Comparison of ENCODE assay signal across 15 cellular contexts in genomic region chr12:116867523-116867922, GRCh38. TPM values are rescaled to one million over a fixed set of nuclear protein-coding genes. Genes with fewer than 3 reads are reported as not detected.
DNase-seq lines count a peak whose midpoint lies in the region; ATAC-seq and TF ChIP-seq lines count a peak whose summit lies in the region.
"Had no signal": no experiment of that assay in that cellular context is flagged by ENCODE, and none has a peak within 500 bp of the region (broad histone marks: within the 10 kb centered on the region; RNA-seq: fewer than 3 reads in every experiment).

No MANE protein-coding gene starts in this region.

- no peaks in the 10 kb centered on the region for H3K9me3 ChIP-seq in HEK293 (ENCODE audit: control insufficient read depth, insufficient read depth, low read depth, low read length)
- H3K9me3 ChIP-seq: BLaER1, HAP-1 had no signal

- H3K27me3 Mint-ChIP-seq in GM23338 (ENCODE audit: insufficient read depth, low read depth, poor library complexity), result peaks cover 4% of the 10 kb centered on the region
- H3K27me3 Mint-ChIP-seq in endothelial cell (ENCODE audit: unreplicated experiment), result peaks cover 4% of the 10 kb centered on the region
- H3K27me3 Mint-ChIP-seq: B cell had no signal

- no peak overlapping the region for H3K4me2 ChIP-seq in GM23338
- H3K4me2 ChIP-seq: BLaER1 had no signal

- H3K4me1 ChIP-seq in GM23338 (ENCODE audit: insufficient read depth), result no peaks in the 10 kb centered on the region
- no peaks in the 10 kb centered on the region for H3K4me1 ChIP-seq in HEK293 (ENCODE audit: control insufficient read depth, insufficient read depth, low read length)
- H3K4me1 ChIP-seq: HAP-1 had no signal

- H3K27ac ChIP-seq in GM23338 (ENCODE audit: low read depth) (no peak overlapping the region), HEK293 (ENCODE audit: extremely low read depth, low read depth, low read length) (no peak overlapping the region), substantia nigra (ENCODE audit: low read depth, low read length, poor library complexity, severe bottlenecking) (no peak overlapping the region)
- H3K27ac ChIP-seq: BLaER1 had no signal

- DNase-seq in CD1c-positive myeloid dendritic cell (ENCODE audit: extremely low spot score) (peak; percentile 43), GM23338 (ENCODE audit: low spot score) (peak; percentile 35), endothelial cell (ENCODE audit: low spot score) (no peak), substantia nigra (lab: John Stamatoyannopoulos, UW) (no peak)
- DNase-seq: CD4-positive, alpha-beta T cell; CD8-positive, alpha-beta memory T cell; DMS 273 treated with DMSO at 0.1 percent for 48 hours; DND-41 had no signal

- no peak overlapping the region for H2AFZ ChIP-seq in GM23338

- H3K27ac Mint-ChIP-seq in GM23338 (no peak overlapping the region), endothelial cell (ENCODE audit: unreplicated experiment) (peak overlapping the region; percentile 42)
- H3K27ac Mint-ChIP-seq: B cell; CD4-positive, alpha-beta T cell had no signal

- CTCF ChIA-PET in HEK293 (lab: Yijun Ruan, JAX), result no interaction called here

- POLR2A ChIA-PET in HEK293 (lab: Yijun Ruan, JAX), result no interaction called here

- ATAC-seq in GM23338, result no peak
- ATAC-seq in GM19397 (IDR thresholded peaks at IDR 0.05; ENCODE audit: unreplicated experiment), result no peak
- ATAC-seq in GM21717 (IDR thresholded peaks at IDR 0.05; ENCODE audit: unreplicated experiment), result no peak
- no peak for ATAC-seq in GM19023 (IDR thresholded peaks at IDR 0.05; ENCODE audit: unreplicated experiment)

- H3K36me3 Mint-ChIP-seq in GM23338 (ENCODE audit: low read depth) (no peaks in the 10 kb centered on the region), endothelial cell (ENCODE audit: low read depth, unreplicated experiment) (no peaks in the 10 kb centered on the region)
- H3K36me3 Mint-ChIP-seq: CD8-positive, alpha-beta memory T cell had no signal

- no peaks in the 10 kb centered on the region for H3K9me2 ChIP-seq in GM23338 (ENCODE audit: insufficient read depth)

- H3K36me3 ChIP-seq in GM23338 (ENCODE audit: insufficient read depth) (no peaks in the 10 kb centered on the region), HEK293 (ENCODE audit: control insufficient read depth in 2 of 2, insufficient read depth in 1 of 2, low read length in 2 of 2) (no peaks in the 10 kb centered on the region; a peak in 1 of 3 replicates)
- H3K36me3 ChIP-seq: BLaER1, HAP-1 had no signal

- H3K4me3 Mint-ChIP-seq in GM23338 (no peak overlapping the region), endothelial cell (ENCODE audit: unreplicated experiment) (no peak overlapping the region)
- H3K4me3 Mint-ChIP-seq: B cell; CD4-positive, alpha-beta T cell; CD8-positive, alpha-beta memory T cell had no signal

- H3K27me3 ChIP-seq in GM23338 (ENCODE audit: insufficient read depth), result no peaks in the 10 kb centered on the region
- H3K27me3 ChIP-seq: BLaER1 had no signal

- H3K4me3 ChIP-seq in GM23338 (no peak overlapping the region), HEK293 (ENCODE audit: low read depth, low read length) (no peak overlapping the region)
- H3K4me3 ChIP-seq: BLaER1, HAP-1 had no signal

- no peaks in the 10 kb centered on the region for H3K79me2 ChIP-seq in GM23338 (replicated peaks; ENCODE audit: insufficient read depth)

- no peaks in the 10 kb centered on the region for H3F3A ChIP-seq in GM23338 (replicated peaks; ENCODE audit: low read depth)

- H4K20me1 ChIP-seq in GM23338 (replicated peaks; ENCODE audit: insufficient read depth), result no peaks in the 10 kb centered on the region
- H4K20me1 ChIP-seq: BLaER1 had no signal

- TF ChIP-seq CTCF in GM23338 (conservative IDR thresholded peaks at IDR 0.05; ENCODE audit: low read depth in 2 of 2), result no peak
- TF ChIP-seq CTCF in HEK293 (tag by site-specific recombination; IDR thresholded peaks at IDR 0.05), result no peak
- no peak for TF ChIP-seq CTCF in endothelial cell (IDR thresholded peaks at IDR 0.05; ENCODE audit: unreplicated experiment)

- H3K4me1 Mint-ChIP-seq in GM23338 (peaks cover 3% of the 10 kb centered on the region; the same call in 1 of the 3 replicates), endothelial cell (ENCODE audit: unreplicated experiment) (no peaks in the 10 kb centered on the region)
- H3K4me1 Mint-ChIP-seq: CD8-positive, alpha-beta memory T cell had no signal

- H3K9me3 Mint-ChIP-seq in GM23338, result no peaks in the 10 kb centered on the region
- no peaks in the 10 kb centered on the region for H3K9me3 Mint-ChIP-seq in endothelial cell (ENCODE audit: unreplicated experiment)
- H3K9me3 Mint-ChIP-seq: CD4-positive, alpha-beta T cell; CD8-positive, alpha-beta memory T cell had no signal

TF ChIP-seq in GM23338, 12 proteins besides CTCF, POLR2A, EP300 and RAD21:
- no peak for TF ChIP-seq STAT1 (IDR thresholded peaks at IDR 0.05; ENCODE audit: unreplicated experiment)
TF ChIP-seq in GM23338: peak in this region for 0.

TF ChIP-seq in HEK293, 187 proteins besides CTCF, POLR2A, EP300 and RAD21:
- TF ChIP-seq ZNF146 (tag by site-specific recombination; IDR thresholded peaks at IDR 0.05) (peak; percentile 79), ZNF335 (tag by site-specific recombination; conservative IDR thresholded peaks at IDR 0.05) (no peak)

RNA-seq across cellular contexts. Expression of gene HRK, which starts 13.7 kb away (rescaled TPM):
- total RNA-seq in GM23338 (2014; rRNA removed; shearing (Covaris generic)), result 1.0 and 1.9 TPM in 2 replicates
- polyA plus RNA-seq in GM23338 (2016; fragmentation: Nextera tagmentation; extraction: Ambion mirVana), result 1.7 and 1.9 TPM in 2 replicates
- total RNA-seq in endothelial cell (ENCODE audit: unreplicated experiment), result 0.10 TPM
- total RNA-seq: CD4-positive, alpha-beta T cell; CD8-positive, alpha-beta memory T cell had no signal
- polyA plus RNA-seq: CD8-positive, alpha-beta memory T cell had no signal

RNA-seq across cellular contexts. Expression of gene FBXW8, which starts 43.2 kb away (rescaled TPM):
- total RNA-seq in GM23338 (2014; rRNA removed; shearing (Covaris generic)), result 12.9 and 13.9 TPM in 2 replicates
- 4.6 and 4.7 TPM in 2 replicates for polyA plus RNA-seq in GM23338 (2016; fragmentation: Nextera tagmentation; extraction: Ambion mirVana)
- total RNA-seq in endothelial cell (ENCODE audit: unreplicated experiment), result 17.8 TPM

Comparison
In these comparisons a context has a peak if more than half of its experiments do, and no peak if none do; other contexts are left out.
1. DNase-seq: peak in CD1c-positive myeloid dendritic cell (single experiment) and GM23338 (single experiment); none in endothelial cell (single experiment) and substantia nigra (0 of 49).